28 cellular contexts compared by ENCODE assay signal in the genomic region with DNA sequence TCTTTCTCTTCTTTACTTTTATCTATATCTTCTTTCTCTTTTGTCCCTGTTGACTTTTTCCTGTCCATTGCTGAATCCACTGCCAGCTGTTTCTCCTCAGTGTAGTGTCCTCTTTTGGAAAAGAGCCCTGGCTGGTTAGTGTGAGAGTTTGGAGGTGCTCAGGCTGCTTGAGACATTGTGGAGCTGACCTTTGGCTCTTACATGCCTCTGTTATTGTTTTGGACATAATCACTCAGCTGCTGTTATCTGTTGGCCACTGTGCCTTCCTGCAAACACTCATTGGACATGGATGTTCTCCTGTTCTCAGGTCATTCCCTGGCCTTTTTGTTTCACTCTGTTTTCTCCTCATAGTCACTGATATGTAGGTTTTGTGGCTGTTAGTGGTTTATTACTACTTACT.
DNase-seq lines count a peak whose midpoint lies in the region; ATAC-seq and TF ChIP-seq lines count a peak whose summit lies in the region.
"Had no signal": no experiment of that assay in that cellular context is flagged by ENCODE, and none has a peak within 500 bp of the region (broad histone marks: within the 10 kb centered on the region; RNA-seq: fewer than 3 reads in every experiment).

No MANE protein-coding gene starts in this region.

- H3K27me3 Mint-ChIP-seq in endodermal cell (ENCODE audit: insufficient read depth) = no peaks in the 10 kb centered on the region
- H3K27me3 Mint-ChIP-seq: activated B cell treated with CpG ODN at 0.5 μM for 24 hours; CD4-positive, CD25-positive, alpha-beta regulatory T cell had no signal

- DNase-seq in DMS53 (lab: John Stamatoyannopoulos, UW) = peak; percentile 5
- DNase-seq in DMS53 treated with DMSO at 0.1 percent for 48 hours (lab: John Stamatoyannopoulos, UW; ENCODE audit: unreplicated experiment) = no peak
- DNase-seq in endodermal cell = no peak
- no peak for DNase-seq in uterus
- no peak for DNase-seq in mesenteric fat pad (ENCODE audit: low spot score)
- DNase-seq: activated B cell treated with CpG ODN at 0.5 μM for 24 hours; activated CD4-positive, alpha-beta T cell treated with anti-CD3 and anti-CD28 coated beads, Interleukin-2, amount 50 U/mL, for 1 hour; activated naive CD4-positive, alpha-beta T cell; activated T-cell treated with anti-CD3 and anti-CD28 coated beads, Interleukin-2, amount 50 U/mL, for 72 hours; body of pancreas; CD4-positive, CD25-positive, alpha-beta regulatory T cell; EL; foreskin melanocyte; mesendoderm; naive B cell; NCI-H1105 treated with DMSO at 0.1 percent for 48 hours; NCI-H2029; NCI-H524 treated with DMSO at 0.1 percent for 48 hours; Peyer's patch; SIG-M5; stimulated activated CD4-positive, alpha-beta T cell treated with anti-CD3 and anti-CD28 coated beads, Interleukin-2, amount 100 ng/mL, for 48 hours; T1000; trophoblast cell had no signal

- no peaks in the 10 kb centered on the region for H3K9me3 Mint-ChIP-seq in endodermal cell
- H3K9me3 Mint-ChIP-seq: activated B cell treated with CpG ODN at 0.5 μM for 24 hours; activated T-cell treated with anti-CD3 and anti-CD28 coated beads, Interleukin-2, amount 50 U/mL, for 72 hours; naive B cell had no signal

- H3K4me1 Mint-ChIP-seq in endodermal cell = peaks cover 6% of the 10 kb centered on the region
- H3K4me1 Mint-ChIP-seq: activated B cell treated with CpG ODN at 0.5 μM for 24 hours, naive B cell had no signal

- H3K27ac ChIP-seq in endodermal cell (ENCODE audit: low read depth, low read length) = no peak overlapping the region
- H3K27ac ChIP-seq in muscle layer of duodenum (ENCODE audit: low read length) = peak overlapping the region; percentile 7
- peak overlapping the region; percentile 26 to 30 for H3K27ac ChIP-seq in uterus
- H3K27ac ChIP-seq: 22Rv1, body of pancreas, epithelial cell of prostate, Peyer's patch had no signal

- ATAC-seq in HG03520 (IDR thresholded peaks at IDR 0.05; ENCODE audit: unreplicated experiment) = no peak
- no peak for ATAC-seq in GM21619 (IDR thresholded peaks at IDR 0.05; ENCODE audit: unreplicated experiment)
- ATAC-seq: activated T-cell treated with anti-CD3 and anti-CD28 coated beads, Interleukin-2, amount 50 U/mL, for 72 hours; body of pancreas had no signal

- no peaks in the 10 kb centered on the region for H3K36me3 ChIP-seq in endodermal cell (ENCODE audit: control insufficient read depth, insufficient read depth, low read length)
- no peaks in the 10 kb centered on the region for H3K36me3 ChIP-seq in muscle layer of duodenum (ENCODE audit: control insufficient read depth in 1 of 2, insufficient read depth in 2 of 2, low read length in 2 of 2)
- no peaks in the 10 kb centered on the region for H3K36me3 ChIP-seq in uterus
- H3K36me3 ChIP-seq: Peyer's patch had no signal

- H3K27me3 ChIP-seq in endodermal cell (ENCODE audit: control insufficient read depth, insufficient read depth, low read length, poor library complexity, severe bottlenecking) = no peaks in the 10 kb centered on the region
- no peaks in the 10 kb centered on the region for H3K27me3 ChIP-seq in muscle layer of duodenum (ENCODE audit: low read depth, low read length)
- H3K27me3 ChIP-seq in uterus = no peaks in the 10 kb centered on the region
- H3K27me3 ChIP-seq: body of pancreas, Peyer's patch had no signal

- no peak overlapping the region for H3K4me3 Mint-ChIP-seq in endodermal cell
- H3K4me3 Mint-ChIP-seq: activated B cell treated with CpG ODN at 0.5 μM for 24 hours; activated T-cell treated with anti-CD3 and anti-CD28 coated beads, Interleukin-2, amount 50 U/mL, for 72 hours; CD4-positive, CD25-positive, alpha-beta regulatory T cell; naive B cell had no signal

- no peak overlapping the region for H3K9ac ChIP-seq in endodermal cell (ENCODE audit: extremely low read depth, low read length, poor library complexity, severe bottlenecking)

- H3K4me1 ChIP-seq in endodermal cell (ENCODE audit: control insufficient read depth, insufficient read depth, low read length) = no peaks in the 10 kb centered on the region
- no peaks in the 10 kb centered on the region for H3K4me1 ChIP-seq in muscle layer of duodenum (ENCODE audit: control insufficient read depth in 1 of 2, insufficient read depth in 2 of 2, low read length in 2 of 2)
- no peaks in the 10 kb centered on the region for H3K4me1 ChIP-seq in uterus
- H3K4me1 ChIP-seq: body of pancreas, Peyer's patch had no signal

- TF ChIP-seq POLR2A in uterus (IDR thresholded peaks at IDR 0.05) = no peak

- H3K36me3 Mint-ChIP-seq in endodermal cell (ENCODE audit: low read depth) = no peaks in the 10 kb centered on the region
- H3K36me3 Mint-ChIP-seq: CD4-positive, CD25-positive, alpha-beta regulatory T cell; naive B cell had no signal

- H3K27ac Mint-ChIP-seq in endodermal cell = peak overlapping the region; percentile 27
- H3K27ac Mint-ChIP-seq: activated B cell treated with CpG ODN at 0.5 μM for 24 hours; activated T-cell treated with anti-CD3 and anti-CD28 coated beads, Interleukin-2, amount 50 U/mL, for 72 hours; CD4-positive, CD25-positive, alpha-beta regulatory T cell; naive B cell had no signal

- intact Hi-C loops in uterus (cut with DNase I; ENCODE audit: low total_unique reads) = no loop called here

- peaks cover 7% of the 10 kb centered on the region for H3K9me3 ChIP-seq in endodermal cell (ENCODE audit: control insufficient read depth, low read length)
- no peaks in the 10 kb centered on the region for H3K9me3 ChIP-seq in muscle layer of duodenum (ENCODE audit: control insufficient read depth in 1 of 2, low read length in 2 of 2)
- no peaks in the 10 kb centered on the region for H3K9me3 ChIP-seq in uterus
- H3K9me3 ChIP-seq: body of pancreas, Peyer's patch had no signal

- H3K4me3 ChIP-seq in endodermal cell (ENCODE audit: low read length) = no peak overlapping the region
- no peak overlapping the region for H3K4me3 ChIP-seq in muscle layer of duodenum (ENCODE audit: low read depth in 1 of 2, low read length in 2 of 2)
- H3K4me3 ChIP-seq in uterus = no peak overlapping the region
- H3K4me3 ChIP-seq: body of pancreas, Peyer's patch had no signal

- no peak for TF ChIP-seq CTCF in endodermal cell (conservative IDR thresholded peaks at IDR 0.05)
- TF ChIP-seq CTCF in uterus (IDR thresholded peaks at IDR 0.05) = no peak
